ENCODE assay signal across 8 cellular contexts in the genomic region with DNA sequence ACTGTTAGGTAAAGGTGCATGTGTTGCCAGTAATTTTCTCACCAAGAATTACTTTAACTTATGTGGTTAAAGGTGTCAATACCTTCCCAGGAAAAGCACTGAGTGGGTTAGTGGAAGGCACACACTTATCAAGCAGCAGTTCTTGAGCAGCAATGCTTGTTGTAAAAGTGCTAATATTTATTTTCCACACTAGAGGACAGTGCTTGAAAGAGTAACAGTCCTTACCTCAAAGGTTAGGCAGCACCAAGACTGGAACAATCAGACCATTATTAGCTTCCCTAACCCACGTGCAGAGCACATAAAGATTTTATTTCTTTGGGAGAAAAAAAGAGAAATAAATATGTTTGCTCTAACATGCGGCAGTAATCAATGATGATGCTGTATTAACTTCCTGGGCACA.
DNase-seq lines count a peak whose midpoint lies in the region; ATAC-seq, FAIRE-seq and TF ChIP-seq lines count a peak whose summit lies in the region.
"Had no signal": no experiment of that assay in that cellular context is flagged by ENCODE, and none has a peak within 500 bp of the region (broad histone marks: within the 10 kb centered on the region; RNA-seq: fewer than 3 reads in every experiment).

No MANE protein-coding gene starts in this region.

- TF ChIP-seq CTCF in GM13977 (IDR thresholded peaks at IDR 0.05; ENCODE audit: extremely low read depth, insufficient read depth, missing control alignments) = peak; percentile 50

- DNase-seq in GM13977 (ENCODE audit: low spot score) (peak; percentile 8), NCI-H1694 treated with DMSO at 0.1 percent for 48 hours (lab: John Stamatoyannopoulos, UW) (peak; percentile 65), putamen (ENCODE audit: low spot score) (peak; percentile 58), middle frontal gyrus (ENCODE audit: extremely low spot score, low spot score) (no peak)
- DNase-seq in stimulated activated CD4-positive, alpha-beta T cell treated with anti-CD3 and anti-CD28 coated beads, Interleukin-4, amount 100 ng/mL, for 4 hours = no peak
- DNase-seq: effector CD4-positive, alpha-beta T cell had no signal

- peak; percentile 82 for FAIRE-seq in endometrium (lab: Jason Lieb, UNC)

- no peak for ATAC-seq in GM21619 (IDR thresholded peaks at IDR 0.05; ENCODE audit: unreplicated experiment)

- in situ Hi-C loops in GM13977 (cut with MboI; ENCODE audit: low pct_unique_long_range_greater_than_20kb, low sequenced_read_pairs, unreplicated experiment) = no loop called here

Comparison
In these comparisons a context has a peak if more than half of its experiments do, and no peak if none do; other contexts are left out.
1. DNase-seq: peak in GM13977 (single experiment), NCI-H1694 treated with DMSO at 0.1 percent for 48 hours (single experiment) and putamen (single experiment); none in stimulated activated CD4-positive, alpha-beta T cell treated with anti-CD3 and anti-CD28 coated beads, Interleukin-4, amount 100 ng/mL, for 4 hours (0 of 2) and middle frontal gyrus (single experiment).